ENCODE assay signal across 24 cellular contexts in genomic region chr2:98295275-98295674, GRCh38. TPM values are rescaled to one million over a fixed set of nuclear protein-coding genes. Genes with fewer than 3 reads are reported as not detected.
DNase-seq lines count a peak whose midpoint lies in the region; ATAC-seq and TF ChIP-seq lines count a peak whose summit lies in the region.
"Had no signal": no experiment of that assay in that cellular context is flagged by ENCODE, and none has a peak within 500 bp of the region (broad histone marks: within the 10 kb centered on the region; RNA-seq: fewer than 3 reads in every experiment).

No MANE protein-coding gene starts in this region.

- no peak overlapping the region for H3K4ac ChIP-seq in neuronal stem cell (ENCODE audit: low read length)

- H3K4me2 ChIP-seq in neuronal stem cell (ENCODE audit: insufficient read depth, low read length, poor library complexity, severe bottlenecking) = no peak overlapping the region
- H3K4me2 ChIP-seq: KMS-11, PC-9 had no signal

- no peak for TF ChIP-seq POLR2A in body of pancreas (IDR thresholded peaks at IDR 0.05)

- DNase-seq in right cardiac atrium (peak in 1 of 3 donors; percentile 26), Right ventricle myocardium inferior (ENCODE audit: missing footprints) (no peak), left lobe of liver (ENCODE audit: low spot score) (peak; percentile 63), neuronal stem cell (ENCODE audit: low spot score) (no peak), tibial artery (no peak), body of pancreas (no peak), kidney tubule cell (ENCODE audit: low spot score) (no peak)
- DNase-seq: CD4-positive, CD25-positive, alpha-beta regulatory T cell; COR-L47; DMS 273 treated with DMSO at 0.1 percent for 48 hours; GDM1; GM23248; MV-4-11; NCI-H1694 treated with DMSO at 0.1 percent for 48 hours; NCI-H2107; NCI-H2227 treated with DMSO at 0.1 percent for 48 hours; NCI-H510A treated with DMSO at 0.1 percent for 48 hours; PC-9 had no signal

- intact Hi-C loops in right cardiac atrium (cut with DNase I) (no loop called here), Right ventricle myocardium inferior (cut with DNase I) (no loop called here), tibial artery (cut with DNase I; ENCODE audit: low total_unique reads) (no loop called here), body of pancreas (cut with DNase I) (no loop called here)

- no peak overlapping the region for H3K9ac ChIP-seq in neuronal stem cell (ENCODE audit: low read depth, low read length, poor library complexity)
- H3K9ac ChIP-seq: GM23248, KMS-11 had no signal

- no peak overlapping the region for H2BK120ac ChIP-seq in neuronal stem cell (ENCODE audit: low read depth, low read length)

- no peak overlapping the region for H3K27ac ChIP-seq in right cardiac atrium (ENCODE audit: low read length)
- H3K27ac ChIP-seq in neuronal stem cell (replicated peaks; ENCODE audit: low read length) = no peak overlapping the region
- H3K27ac ChIP-seq in tibial artery = no peak overlapping the region
- H3K27ac ChIP-seq in body of pancreas = no peak overlapping the region
- H3K27ac ChIP-seq: 22Rv1, GM23248, KMS-11, PC-9, RWPE1 had no signal

- H3K4me3 ChIP-seq in right cardiac atrium (ENCODE audit: low read length) (no peak overlapping the region), neuronal stem cell (ENCODE audit: low read length in 2 of 2) (no peak overlapping the region), tibial artery (no peak overlapping the region), body of pancreas (no peak overlapping the region)
- H3K4me3 ChIP-seq: GM23248, PC-9 had no signal

- H3K36me3 ChIP-seq in neuronal stem cell (replicated peaks in 1 of 2; ENCODE audit: control insufficient read depth in 2 of 2, insufficient read depth in 2 of 2, low read length in 2 of 2) (no peaks in the 10 kb centered on the region), tibial artery (no peaks in the 10 kb centered on the region), body of pancreas (replicated peaks in 1 of 2; ENCODE audit: insufficient read depth in 1 of 2, low read depth in 2 of 2) (no peaks in the 10 kb centered on the region)

- H2AFZ ChIP-seq in neuronal stem cell (ENCODE audit: low read length) = no peak overlapping the region
- H2AFZ ChIP-seq: GM23248, PC-9 had no signal

- H3K18ac ChIP-seq in neuronal stem cell (ENCODE audit: low read length) = peak overlapping the region; percentile 41

- WGBS in right cardiac atrium = 64% methylated on average over 5 of the region's 5 CpGs
- WGBS in neuronal stem cell (ENCODE audit: extremely low coverage in 2 of 2, insufficient read length in 2 of 2, insufficient replicate concordance in 1 of 2), 2 donors = no CpG with 5 or more reads among the region's 5 CpGs
- 83% methylated on average over 3 to 5 of the region's 5 CpGs for WGBS in body of pancreas, 2 donors

- H4K8ac ChIP-seq in neuronal stem cell (ENCODE audit: low read depth, low read length) = no peak overlapping the region

- no peaks in the 10 kb centered on the region for H3K27me3 ChIP-seq in right cardiac atrium (ENCODE audit: control insufficient read depth, insufficient read depth)
- H3K27me3 ChIP-seq in neuronal stem cell (ENCODE audit: control insufficient read depth in 3 of 3, insufficient read depth in 3 of 3, low read depth in 1 of 3, low read length in 3 of 3) = no peaks in the 10 kb centered on the region
- H3K27me3 ChIP-seq in tibial artery = peaks cover 0 to 2% of the 10 kb centered on the region in 2 donors
- H3K27me3 ChIP-seq in body of pancreas = no peaks in the 10 kb centered on the region

- TF ChIP-seq CTCF in tibial artery (IDR thresholded peaks at IDR 0.05) (no peak), body of pancreas (IDR thresholded peaks at IDR 0.05) (no peak)

- no peak overlapping the region for H2BK12ac ChIP-seq in neuronal stem cell (ENCODE audit: low read length)

- H3K14ac ChIP-seq in neuronal stem cell (ENCODE audit: low read length) = no peak overlapping the region

- H3K79me1 ChIP-seq in neuronal stem cell (ENCODE audit: low read depth, low read length) = no peaks in the 10 kb centered on the region

- H3K4me1 ChIP-seq in right cardiac atrium (ENCODE audit: control insufficient read depth, insufficient read depth, low read length) = no peaks in the 10 kb centered on the region
- H3K4me1 ChIP-seq in neuronal stem cell (ENCODE audit: control insufficient read depth in 2 of 2, insufficient read depth in 1 of 2, low read depth in 1 of 2, low read length in 2 of 2) = peaks cover 2 to 4% of the 10 kb centered on the region in 2 donors
- peaks cover 0 to 8% (median 0%) of the 10 kb centered on the region in 4 donors for H3K4me1 ChIP-seq in tibial artery
- peaks cover 8% of the 10 kb centered on the region for H3K4me1 ChIP-seq in body of pancreas

- no peak overlapping the region for H2AK5ac ChIP-seq in neuronal stem cell (ENCODE audit: low read depth, low read length)

- H2BK5ac ChIP-seq in neuronal stem cell (ENCODE audit: low read length) = no peak overlapping the region

- H3K23ac ChIP-seq in neuronal stem cell (ENCODE audit: low read depth, low read length, poor library complexity) = no peak overlapping the region

- no peak overlapping the region for H2BK15ac ChIP-seq in neuronal stem cell (ENCODE audit: low read length)

- peak; percentile 27 to 41 for ATAC-seq in right cardiac atrium
- ATAC-seq in Right ventricle myocardium inferior = no peak
- ATAC-seq in left lobe of liver = peak; percentile 77
- ATAC-seq in body of pancreas = no peak
- no peak for ATAC-seq in GM21526 (IDR thresholded peaks at IDR 0.05; ENCODE audit: low FRiP score, unreplicated experiment)
- ATAC-seq: HCT116 had no signal

- H3K9me3 ChIP-seq in right cardiac atrium (ENCODE audit: control insufficient read depth, low read length) (no peaks in the 10 kb centered on the region), neuronal stem cell (replicated peaks in 1 of 2; ENCODE audit: control insufficient read depth in 2 of 2, insufficient read depth in 1 of 2, low read depth in 1 of 2, low read length in 2 of 2) (no peaks in the 10 kb centered on the region), tibial artery (peaks cover 0 to 1% (median 0%) of the 10 kb centered on the region in 3 donors), body of pancreas (no peaks in the 10 kb centered on the region)

- H4K91ac ChIP-seq in neuronal stem cell (ENCODE audit: low read depth, low read length, poor library complexity) = no peak overlapping the region

RNA-seq across cellular contexts. Expression of gene CNGA3, which starts 51.0 kb away (rescaled TPM):
- total RNA-seq in right cardiac atrium = not detected
- not detected for polyA plus RNA-seq in right cardiac atrium
- total RNA-seq in Right ventricle myocardium inferior = not detected
- not detected for total RNA-seq in left lobe of liver
- polyA plus RNA-seq in neuronal stem cell (2013, experiment 1 of 2) = not detected
- not detected for polyA plus RNA-seq in neuronal stem cell (2013, experiment 2 of 2)
- total RNA-seq in body of pancreas = 1 to 10 TPM in 1 of 2 donors, not detected in 1; 1.3 TPM
- total RNA-seq: CD4-positive, CD25-positive, alpha-beta regulatory T cell; Daoy; PC-9 had no signal
- polyA plus RNA-seq: CD4-positive, CD25-positive, alpha-beta regulatory T cell had no signal

Comparison
In these comparisons a context has a peak if more than half of its experiments do, and no peak if none do; other contexts are left out.
1. ATAC-seq: peak in right cardiac atrium (2 of 2) and left lobe of liver (single experiment); none in Right ventricle myocardium inferior (single experiment), body of pancreas (single experiment) and GM21526 (single experiment).